20 cellular contexts compared by ENCODE assay signal in the genomic region with DNA sequence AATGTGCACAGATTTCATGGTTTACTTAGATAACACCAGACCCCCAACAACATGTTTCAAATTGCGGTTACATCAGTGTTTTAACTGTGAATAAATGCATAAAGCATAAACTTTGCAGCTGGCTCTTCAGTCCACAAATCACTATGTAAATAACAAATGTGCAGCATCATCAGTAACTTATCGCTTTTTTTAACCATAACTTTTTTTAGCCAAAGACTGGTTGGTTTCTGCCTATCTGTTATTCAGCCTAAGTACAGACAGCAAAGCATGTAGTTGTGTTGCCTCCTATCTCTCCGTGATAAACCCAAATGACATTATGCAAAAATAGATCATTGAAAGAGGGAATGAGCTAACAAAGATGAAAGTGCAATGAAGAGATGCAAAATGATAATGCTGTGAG.
"Had no signal": no experiment of that assay in that cellular context is flagged by ENCODE, and none has a peak within 500 bp of the region (broad histone marks: within the 10 kb centered on the region; RNA-seq: fewer than 3 reads in every experiment).

No MANE protein-coding gene starts in this region.

- H3K27me3 ChIP-seq: MG63, Peyer's patch, SJSA1 had no signal

- H3K27ac ChIP-seq: PC-9, Peyer's patch, SJSA1, SK-N-MC had no signal

- H2AFZ ChIP-seq: PC-9 had no signal

- H3K9me3 ChIP-seq: MG63, Peyer's patch, SJSA1 had no signal

- H3K4me3 ChIP-seq: MG63, PC-9, Peyer's patch, SJSA1, SK-N-MC had no signal

- H3K4me2 ChIP-seq: PC-9 had no signal

- DNase-seq: Karpas-422; KG1; MG63; NCI-H1092 treated with DMSO at 0.1 percent for 48 hours; NCI-H1436; NCI-H1930; NCI-H2081; NCI-H2107; NCI-H2227 treated with DMSO at 0.1 percent for 48 hours; NCI-H524 treated with DMSO at 0.1 percent for 48 hours; NCI-H69; NCI-H774; NK-92 treated with Interleukin-12 subunit alpha and Interleukin-12 subunit beta, amount 100 ng/mL, for 24 hours; OCI-M1; PC-9; Peyer's patch; Right ventricle myocardium superior; SIG-M5 had no signal

- H3K4me1 ChIP-seq: Peyer's patch, SJSA1 had no signal

- H3K36me3 ChIP-seq: MG63, Peyer's patch, SJSA1 had no signal
